ENCODE assay signal across 8 cellular contexts in genomic region chr19:33797821-33798633, GRCh38. TPM values are rescaled to one million over a fixed set of nuclear protein-coding genes. Genes with fewer than 3 reads are reported as not detected.
A peak's percentile ranks its signal among the peaks of the same experiment; 100 is the strongest.
DNase-seq lines count a peak whose midpoint lies in the region; ATAC-seq and TF ChIP-seq lines count a peak whose summit lies in the region.

No MANE protein-coding gene starts in this region.

- TF ChIP-seq CTCF in WERI-Rb-1 (IDR thresholded peaks at IDR 0.05; ENCODE audit: low read depth, low read length) (no peak), fibroblast of mammary gland (conservative IDR thresholded peaks at IDR 0.05; ENCODE audit: control insufficient read depth, insufficient read depth, low read depth, low read length) (no peak), nephron (IDR thresholded peaks at IDR 0.05; ENCODE audit: unreplicated experiment in 3 of 3) (no peak)

- H3K27ac ChIP-seq in WERI-Rb-1 = peak overlapping the region; percentile 100

- no peak for ATAC-seq in activated CD8-positive, alpha-beta memory T cell treated with anti-CD3 and anti-CD28 coated beads, Interleukin-2, amount 10 ng/mL, durations not matched to agents 7 days and 5 days
- ATAC-seq in GM21717 (IDR thresholded peaks at IDR 0.05; ENCODE audit: unreplicated experiment) (no peak), HG02623 (IDR thresholded peaks at IDR 0.05; ENCODE audit: unreplicated experiment) (no peak), GM21825 (IDR thresholded peaks at IDR 0.05; ENCODE audit: unreplicated experiment) (no peak)

- no peaks in the 10 kb centered on the region for H3K36me3 Mint-ChIP-seq in activated CD8-positive, alpha-beta memory T cell treated with anti-CD3 and anti-CD28 coated beads, Interleukin-2, amount 10 ng/mL, durations not matched to agents 7 days and 5 days
- peaks cover 15% of the 10 kb centered on the region for H3K36me3 Mint-ChIP-seq in nephron (ENCODE audit: low read depth)

- H3K4me3 ChIP-seq in WERI-Rb-1 (ENCODE audit: low read depth, low read length) (peak overlapping the region; percentile 55), fibroblast of mammary gland (ENCODE audit: control insufficient read depth, low read depth, low read length) (peak overlapping the region; percentile 52)

- H3K4me3 Mint-ChIP-seq in activated CD8-positive, alpha-beta memory T cell treated with anti-CD3 and anti-CD28 coated beads, Interleukin-2, amount 10 ng/mL, durations not matched to agents 7 days and 5 days = peak overlapping the region; percentile 49
- H3K4me3 Mint-ChIP-seq in nephron = peak overlapping the region; percentile 91 to 98 (median 97)

- peaks cover 41% of the 10 kb centered on the region for H3K36me3 ChIP-seq in WERI-Rb-1

- H3K9me3 Mint-ChIP-seq in activated CD8-positive, alpha-beta memory T cell treated with anti-CD3 and anti-CD28 coated beads, Interleukin-2, amount 10 ng/mL, durations not matched to agents 7 days and 5 days (ENCODE audit: low read depth) = no peaks in the 10 kb centered on the region
- no peaks in the 10 kb centered on the region for H3K9me3 Mint-ChIP-seq in nephron

- DNase-seq in activated CD8-positive, alpha-beta memory T cell treated with anti-CD3 and anti-CD28 coated beads, Interleukin-2, amount 10 ng/mL, durations not matched to agents 7 days and 5 days = no peak
- DNase-seq in activated CD8-positive, alpha-beta memory T cell treated with anti-CD3 and anti-CD28 coated beads, Interleukin-2, amount 50 U/mL, for 4 hours = no peak
- DNase-seq in WERI-Rb-1 (peak; percentile 86), fibroblast of mammary gland (ENCODE audit: low read depth) (no peak)

- CTCF ChIA-PET in activated CD8-positive, alpha-beta memory T cell treated with anti-CD3 and anti-CD28 coated beads, Interleukin-2, amount 10 ng/mL, durations not matched to agents 7 days and 5 days (lab: Charles Lee) = interaction anchor here (0.8 to 3.7 kb wide), 4 partner anchors 20 to 299 kb away, joined by 3 to 10 read pairs (median 3); no protein-coding TSS in a partner anchor

- H3K27me3 ChIP-seq in WERI-Rb-1 (ENCODE audit: insufficient read depth, low read depth, severe bottlenecking) = no peaks in the 10 kb centered on the region

- H3K27me3 Mint-ChIP-seq in activated CD8-positive, alpha-beta memory T cell treated with anti-CD3 and anti-CD28 coated beads, Interleukin-2, amount 10 ng/mL, durations not matched to agents 7 days and 5 days = peaks cover 36% of the 10 kb centered on the region
- peaks cover 7% of the 10 kb centered on the region for H3K27me3 Mint-ChIP-seq in nephron (ENCODE audit: low read depth)

- H3K4me1 Mint-ChIP-seq in activated CD8-positive, alpha-beta memory T cell treated with anti-CD3 and anti-CD28 coated beads, Interleukin-2, amount 10 ng/mL, durations not matched to agents 7 days and 5 days = peaks cover 3% of the 10 kb centered on the region
- peaks cover 17% of the 10 kb centered on the region for H3K4me1 Mint-ChIP-seq in nephron

- no peaks in the 10 kb centered on the region for H3K9me3 ChIP-seq in WERI-Rb-1 (ENCODE audit: severe bottlenecking)

- H3K27ac Mint-ChIP-seq in activated CD8-positive, alpha-beta memory T cell treated with anti-CD3 and anti-CD28 coated beads, Interleukin-2, amount 10 ng/mL, durations not matched to agents 7 days and 5 days = no peak overlapping the region
- H3K27ac Mint-ChIP-seq in nephron = peak overlapping the region; percentile 93 to 99 (median 97)

RNA-seq across cellular contexts. Expression of gene KCTD15, which starts 1.4 kb away (rescaled TPM):
- total RNA-seq in activated CD8-positive, alpha-beta memory T cell treated with anti-CD3 and anti-CD28 coated beads, Interleukin-2, amount 10 ng/mL, durations not matched to agents 7 days and 5 days = 1 to 10 TPM in 1 of 2 experiments, under 1 TPM in 1; 0.67 to 1.7 TPM
